20 cellular contexts compared by ENCODE assay signal in genomic region chr9:37325778-37326177, GRCh38.
DNase-seq lines count a peak whose midpoint lies in the region; ATAC-seq, FAIRE-seq and TF ChIP-seq lines count a peak whose summit lies in the region.
"Had no signal": no experiment of that assay in that cellular context is flagged by ENCODE, and none has a peak within 500 bp of the region (broad histone marks: within the 10 kb centered on the region; RNA-seq: fewer than 3 reads in every experiment).

No MANE protein-coding gene starts in this region.

- POLR2A ChIA-PET in RWPE1 (lab: Yijun Ruan, JAX; ENCODE audit: low non-redundant PET) = no interaction called here

- no peak overlapping the region for H3K27ac ChIP-seq in small intestine (ENCODE audit: low read depth in 1 of 2, low read length in 1 of 2)
- H3K27ac ChIP-seq in gastrocnemius medialis = no peak overlapping the region
- no peak overlapping the region for H3K27ac ChIP-seq in RWPE1
- H3K27ac ChIP-seq: coronary artery, right atrium auricular region had no signal

- in situ Hi-C loops in gastrocnemius medialis (cut with MboI; ENCODE audit: low sequenced_read_pairs in 4 of 4) = no loop called here

- whole genome bisulfite sequencing in small intestine, 3 donors = 20 to 42% (median 35%) methylated on average over 2 of the region's 2 CpGs

- H3K4me3 ChIP-seq in epithelial cell of proximal tubule (ENCODE audit: low read depth, low read length) (no peak overlapping the region), small intestine (ENCODE audit: low read depth in 1 of 2, low read length in 2 of 2) (no peak overlapping the region), gastrocnemius medialis (no peak overlapping the region)
- H3K4me3 ChIP-seq: coronary artery, right atrium auricular region had no signal

- H3K36me3 ChIP-seq in small intestine (ENCODE audit: control insufficient read depth in 2 of 2, insufficient read depth in 2 of 2, low read length in 2 of 2) (no peaks in the 10 kb centered on the region), gastrocnemius medialis (no peaks in the 10 kb centered on the region)
- H3K36me3 ChIP-seq: right atrium auricular region had no signal

- H3K27me3 ChIP-seq in small intestine (ENCODE audit: control insufficient read depth in 2 of 2, insufficient read depth in 2 of 2, low read length in 2 of 2) (no peaks in the 10 kb centered on the region), gastrocnemius medialis (no peaks in the 10 kb centered on the region)
- H3K27me3 ChIP-seq: right atrium auricular region had no signal

- CTCF ChIA-PET in RWPE1 (lab: Yijun Ruan, JAX) = no interaction called here

- no peaks in the 10 kb centered on the region for H3K9me3 ChIP-seq in small intestine (ENCODE audit: control insufficient read depth, low read depth)
- no peaks in the 10 kb centered on the region for H3K9me3 ChIP-seq in gastrocnemius medialis
- H3K9me3 ChIP-seq: right atrium auricular region had no signal

- H3K4me1 ChIP-seq in small intestine (ENCODE audit: control insufficient read depth in 2 of 2, insufficient read depth in 1 of 2, low read depth in 1 of 2, low read length in 1 of 2) (peaks cover 0 to 2% of the 10 kb centered on the region in 2 donors), gastrocnemius medialis (no peaks in the 10 kb centered on the region)
- H3K4me1 ChIP-seq: right atrium auricular region had no signal

- DNase-seq in NCI-H510A treated with DMSO at 0.1 percent for 48 hours (lab: John Stamatoyannopoulos, UW) = peak; percentile 21
- no peak for DNase-seq in NCI-H510A (lab: John Stamatoyannopoulos, UW)
- DNase-seq in NCI-H69 (lab: John Stamatoyannopoulos, UW) = peak; percentile 34
- DNase-seq in epithelial cell of proximal tubule (ENCODE audit: low read depth) = peak; percentile 31
- DNase-seq in small intestine = peak; percentile 20
- DNase-seq in NCI-H526 treated with DMSO at 0.1 percent for 48 hours (lab: John Stamatoyannopoulos, UW) = no peak
- DNase-seq in gastrocnemius medialis = no peak
- no peak for DNase-seq in RWPE1 (ENCODE audit: low spot score)
- DNase-seq: activated CD8-positive, alpha-beta T cell treated with anti-CD3 and anti-CD28 coated beads for 36 hours; activated naive CD4-positive, alpha-beta T cell treated with anti-CD3 and anti-CD28 coated beads, Interleukin-2, amount 10 ng/mL, durations not matched to agents 7 days and 5 days; activated T-cell treated with anti-CD3 and anti-CD28 coated beads, Interleukin-2, amount 50 U/mL, for 4 hours; CD8-positive, alpha-beta memory T cell; DND-41; H7; left ventricle myocardium superior; SHP77; stimulated activated naive CD4-positive, alpha-beta T cell treated with Interleukin-2 at 50 U/mL for 16 hours had no signal

- FAIRE-seq in small intestine (lab: Jason Lieb, UNC) = peak; percentile 83
- FAIRE-seq: endothelial cell of umbilical vein had no signal

- TF ChIP-seq CTCF in epithelial cell of proximal tubule (conservative IDR thresholded peaks at IDR 0.05; ENCODE audit: low read depth, low read length) (no peak), gastrocnemius medialis (IDR thresholded peaks at IDR 0.05 in 4 of 5, conservative IDR thresholded peaks at IDR 0.05 in 1 of 5) (no peak), RWPE1 (conservative IDR thresholded peaks at IDR 0.05; ENCODE audit: low read depth) (no peak)

- no peak for TF ChIP-seq POLR2A in gastrocnemius medialis (IDR thresholded peaks at IDR 0.05)

- no peak for ATAC-seq in gastrocnemius medialis
- ATAC-seq: activated CD8-positive, alpha-beta T cell treated with anti-CD3 and anti-CD28 coated beads for 36 hours; activated T-cell treated with anti-CD3 and anti-CD28 coated beads, Interleukin-2, amount 50 U/mL, for 4 hours; left ventricle myocardium superior had no signal

- intact Hi-C loops in gastrocnemius medialis (cut with DNase I; ENCODE audit: low total_unique reads) = loop anchor here (5.0 to 10.0 kb wide), 2 partner anchors 241 to 453 kb away; no protein-coding TSS in a partner anchor

Comparison
In these comparisons a context has a peak if more than half of its experiments do, and no peak if none do; other contexts are left out.
1. DNase-seq: peak in NCI-H510A treated with DMSO at 0.1 percent for 48 hours (single experiment), NCI-H69 (single experiment), epithelial cell of proximal tubule (single experiment) and small intestine (single experiment); none in NCI-H510A (single experiment), NCI-H526 treated with DMSO at 0.1 percent for 48 hours (single experiment), gastrocnemius medialis (0 of 2) and RWPE1 (single experiment).